Comparison of ENCODE assay signal across 11 cellular contexts in the genomic region with DNA sequence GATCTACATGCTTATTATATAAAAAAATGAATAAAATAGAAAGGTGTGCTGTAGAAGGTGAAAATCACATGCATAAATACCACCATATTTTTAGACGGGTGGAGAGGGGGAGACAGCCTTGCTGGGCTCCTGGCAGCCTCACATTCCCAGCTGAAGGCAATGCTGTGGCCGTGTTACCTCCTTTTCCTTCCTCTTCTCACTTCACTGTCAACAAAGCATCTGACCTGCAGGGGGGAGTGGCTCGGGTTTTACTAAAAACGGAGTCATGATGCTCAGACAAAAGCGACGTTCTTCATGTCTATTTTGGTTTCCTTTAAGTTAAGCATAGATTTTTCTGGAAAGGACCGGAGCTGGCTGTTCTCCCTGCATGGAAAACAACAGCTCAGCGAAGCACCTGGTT. TPM values are rescaled to one million over a fixed set of nuclear protein-coding genes. Genes with fewer than 3 reads are reported as not detected.
A peak's percentile ranks its signal among the peaks of the same experiment; 100 is the strongest.
DNase-seq lines count a peak whose midpoint lies in the region; ATAC-seq, FAIRE-seq and TF ChIP-seq lines count a peak whose summit lies in the region.
"Had no signal": no experiment of that assay in that cellular context is flagged by ENCODE, and none has a peak within 500 bp of the region (broad histone marks: within the 10 kb centered on the region; RNA-seq: fewer than 3 reads in every experiment).

No MANE protein-coding gene starts in this region.

- no peak overlapping the region for H3K4me3 ChIP-seq in HepG2 (replicated peaks in 1 of 3; ENCODE audit: insufficient read depth in 1 of 3, low read depth in 2 of 3, low read length in 3 of 3)
- no peak overlapping the region for H3K4me3 ChIP-seq in right lobe of liver
- no peak overlapping the region for H3K4me3 ChIP-seq in NB4 (ENCODE audit: low read depth, low read length)
- H3K4me3 ChIP-seq in astrocyte (ENCODE audit: insufficient read depth, low read depth, low read length) = peak overlapping the region; percentile 7
- H3K4me3 ChIP-seq: left ventricle myocardium inferior had no signal

- DNase-seq in HepG2 (ENCODE audit: low spot score) (no peak), right lobe of liver (no peak), NB4 (ENCODE audit: low read depth) (peak; percentile 40), astrocyte (ENCODE audit: low read depth) (no peak), urothelium cell line (ENCODE audit: low spot score) (no peak), activated gamma-delta T cell (lab: John Stamatoyannopoulos, UW) (no peak)
- no peak for DNase-seq in stimulated activated CD4-positive, alpha-beta T cell treated with anti-CD3 and anti-CD28 coated beads, Interleukin-4, amount 100 ng/mL, for 1 hour
- DNase-seq: cerebellar nuclear complex, left ventricle myocardium inferior, NCI-H226 had no signal

- H3K27ac Mint-ChIP-seq in astrocyte (ENCODE audit: unreplicated experiment) = no peak overlapping the region

- TF ChIP-seq CTCF in HepG2 (CRISPR knock-in tag; IDR thresholded peaks at IDR 0.05) (no peak), right lobe of liver (IDR thresholded peaks at IDR 0.05) (no peak), NB4 (IDR thresholded peaks at IDR 0.05; ENCODE audit: low read depth, low read length) (no peak), astrocyte (IDR thresholded peaks at IDR 0.05; ENCODE audit: insufficient read depth, low read depth, low read length) (no peak)

- BruUV-seq in HepG2 (replicated peaks; lab: Mats Ljungman, UMichigan) = no TSS peak

- H3K79me2 ChIP-seq in HepG2 (ENCODE audit: insufficient read depth, low read length) (no peaks in the 10 kb centered on the region), astrocyte (ENCODE audit: insufficient read depth, low read length) (no peaks in the 10 kb centered on the region)

- H3K9me3 Mint-ChIP-seq in astrocyte (ENCODE audit: unreplicated experiment) = no peaks in the 10 kb centered on the region

- no peaks in the 10 kb centered on the region for H3K36me3 Mint-ChIP-seq in astrocyte (ENCODE audit: low read depth, unreplicated experiment)

- peaks cover 0 to 11% of the 10 kb centered on the region in 2 experiments; a peak in 3 of 5 replicates for H3K27me3 ChIP-seq in HepG2 (ENCODE audit: control insufficient read depth in 1 of 2, insufficient read depth in 2 of 2, low read length in 2 of 2)
- H3K27me3 ChIP-seq in right lobe of liver = no peaks in the 10 kb centered on the region
- H3K27me3 ChIP-seq in astrocyte (ENCODE audit: insufficient read depth, low read length) = peaks cover 5% of the 10 kb centered on the region

- H3K4me2 ChIP-seq in HepG2 (ENCODE audit: low read depth, low read length) (peak overlapping the region; percentile 27; the same call in 1 of the 2 replicates), astrocyte (ENCODE audit: low read length) (peak overlapping the region; percentile 51)

- no peak overlapping the region for H3K4me3 Mint-ChIP-seq in astrocyte (ENCODE audit: unreplicated experiment)

- H3K27me3 Mint-ChIP-seq in astrocyte (ENCODE audit: low read depth, unreplicated experiment) = peaks cover 17% of the 10 kb centered on the region

- H3K27ac ChIP-seq in HepG2 (ENCODE audit: extremely low read length, insufficient read depth, low read length) = no peak overlapping the region
- no peak overlapping the region for H3K27ac ChIP-seq in right lobe of liver
- H3K27ac ChIP-seq in astrocyte (ENCODE audit: low read depth, low read length) = no peak overlapping the region
- H3K27ac ChIP-seq: left ventricle myocardium inferior had no signal

- TF ChIP-seq RAD21 in HepG2 (CRISPR knock-in tag; IDR thresholded peaks at IDR 0.05) = no peak

- H3K9me3 ChIP-seq in HepG2 (ENCODE audit: low read length) (no peaks in the 10 kb centered on the region), right lobe of liver (no peaks in the 10 kb centered on the region), astrocyte (ENCODE audit: insufficient read depth, low read depth, low read length) (no peaks in the 10 kb centered on the region)
- H3K9me3 ChIP-seq: left ventricle myocardium inferior had no signal

- POLR2A ChIA-PET in HepG2 (lab: Yijun Ruan, JAX) = no interaction called here

- FAIRE-seq in HepG2 (lab: Jason Lieb, UNC) (no peak), astrocyte (lab: Jason Lieb, UNC) (no peak), urothelium cell line (lab: Jason Lieb, UNC) (peak; percentile 62)

- H3K4me1 ChIP-seq in HepG2 (ENCODE audit: insufficient read depth, low read length) = peaks cover 21% of the 10 kb centered on the region
- no peaks in the 10 kb centered on the region for H3K4me1 ChIP-seq in right lobe of liver
- H3K4me1 ChIP-seq in astrocyte (ENCODE audit: insufficient read depth, low read length) = no peaks in the 10 kb centered on the region

- H3K36me3 ChIP-seq in HepG2 (replicated peaks in 1 of 2; ENCODE audit: control insufficient read depth in 1 of 2, insufficient read depth in 2 of 2, low read length in 2 of 2) (no peaks in the 10 kb centered on the region), right lobe of liver (no peaks in the 10 kb centered on the region), astrocyte (ENCODE audit: insufficient read depth, low read length) (no peaks in the 10 kb centered on the region)
- H3K36me3 ChIP-seq: left ventricle myocardium inferior had no signal

- H2AFZ ChIP-seq in HepG2 (ENCODE audit: low read length) = no peak overlapping the region
- H2AFZ ChIP-seq in astrocyte (ENCODE audit: low read depth, low read length) = peak overlapping the region; percentile 59

- no peaks in the 10 kb centered on the region for H3K4me1 Mint-ChIP-seq in astrocyte (ENCODE audit: low read depth, unreplicated experiment)

- peak; percentile 55 for ATAC-seq in HepG2
- ATAC-seq in right lobe of liver = no peak
- ATAC-seq in GM21786 (IDR thresholded peaks at IDR 0.05; ENCODE audit: unreplicated experiment) = no peak

- no peaks in the 10 kb centered on the region for H4K20me1 ChIP-seq in HepG2 (ENCODE audit: insufficient read depth, low read length)
- H4K20me1 ChIP-seq in astrocyte (ENCODE audit: insufficient read depth, low read length) = no peaks in the 10 kb centered on the region

- CTCF ChIA-PET in HepG2 (lab: Yijun Ruan, JAX; ENCODE audit: low intra/inter-chr PET ratio, low total read pairs) = no interaction called here

- no peak for TF ChIP-seq EP300 in HepG2 (IDR thresholded peaks at IDR 0.05; ENCODE audit: low read depth in 2 of 2, low read length in 2 of 2)
- TF ChIP-seq EP300 in HepG2 (CRISPR knock-in tag; IDR thresholded peaks at IDR 0.05; ENCODE audit: borderline replicate concordance) = no peak

- intact Hi-C loops in HepG2 (cut with micrococcal nuclease; ENCODE audit: unreplicated experiment) = no loop called here
- intact Hi-C loops in right lobe of liver (cut with DNase I) = no loop called here

- WGBS in HepG2 (ENCODE audit: low lambda C conversion rate) = 11% methylated on average over 8 of the region's 8 CpGs
- 10% methylated on average over 8 of the region's 8 CpGs for WGBS in right lobe of liver (ENCODE audit: insufficient coverage, low coverage, low lambda C conversion rate, missing lambda C conversion rate)

- no peak for TF ChIP-seq POLR2A in HepG2 (IDR thresholded peaks at IDR 0.05; ENCODE audit: insufficient read depth in 1 of 2, low read depth in 2 of 2, low read length in 2 of 2)
- TF ChIP-seq POLR2A in right lobe of liver (IDR thresholded peaks at IDR 0.05) = no peak
- TF ChIP-seq POLR2A in NB4 (IDR thresholded peaks at IDR 0.05; ENCODE audit: extremely low read depth, insufficient read length) = no peak

- no peak overlapping the region for H3K9ac ChIP-seq in HepG2 (ENCODE audit: insufficient read depth, low read depth, low read length)
- H3K9ac ChIP-seq in astrocyte (ENCODE audit: low read length) = no peak overlapping the region

- in situ Hi-C loops in HepG2 (cut with HindIII; ENCODE audit: extremely low pct_ligation_motif_present, low pct_unique_long_range_greater_than_20kb) = no loop called here

TF ChIP-seq in HepG2, 621 proteins besides CTCF, POLR2A, EP300 and RAD21 (continues in another document):
- TF ChIP-seq, protein P1, sequence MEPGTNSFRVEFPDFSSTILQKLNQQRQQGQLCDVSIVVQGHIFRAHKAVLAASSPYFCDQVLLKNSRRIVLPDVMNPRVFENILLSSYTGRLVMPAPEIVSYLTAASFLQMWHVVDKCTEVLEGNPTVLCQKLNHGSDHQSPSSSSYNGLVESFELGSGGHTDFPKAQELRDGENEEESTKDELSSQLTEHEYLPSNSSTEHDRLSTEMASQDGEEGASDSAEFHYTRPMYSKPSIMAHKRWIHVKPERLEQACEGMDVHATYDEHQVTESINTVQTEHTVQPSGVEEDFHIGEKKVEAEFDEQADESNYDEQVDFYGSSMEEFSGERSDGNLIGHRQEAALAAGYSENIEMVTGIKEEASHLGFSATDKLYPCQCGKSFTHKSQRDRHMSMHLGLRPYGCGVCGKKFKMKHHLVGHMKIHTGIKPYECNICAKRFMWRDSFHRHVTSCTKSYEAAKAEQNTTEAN (CRISPR knock-in tag; conservative IDR thresholded peaks at IDR 0.05) = no peak
- TF ChIP-seq BHLHE40 (IDR thresholded peaks at IDR 0.05; ENCODE audit: low read length) = no peak
- no peak for TF ChIP-seq HHEX (CRISPR knock-in tag; IDR thresholded peaks at IDR 0.05)
- no peak for TF ChIP-seq ZNF354B (CRISPR knock-in tag; IDR thresholded peaks at IDR 0.05)

RNA-seq across cellular contexts. Expression of gene RPTOR, which starts 5.6 kb away (rescaled TPM):
- total RNA-seq in HepG2 (2016; rRNA removed; fragmentation: Illumina TruSeq; extraction: Trizol) (25.3 TPM in 2 replicates), right lobe of liver (10 to 100 TPM; 13.1 to 24.0 (median 15.5) TPM), astrocyte (32.0 and 33.1 TPM in 2 replicates)
- total RNA-seq in HepG2 (2016; cell fraction: cytosol; rRNA removed; fragmentation: Illumina TruSeq; extraction: Trizol; ENCODE audit: low read depth) = 9.3 TPM in 2 replicates
- total RNA-seq in HepG2 (2016; cell fraction: insoluble cytoplasmic fraction; rRNA removed; fragmentation: Illumina TruSeq; extraction: Trizol) = 19.0 and 24.1 TPM in 2 replicates
- 10.7 and 12.5 TPM in 2 replicates for total RNA-seq in HepG2 (2016; cell fraction: membrane; rRNA removed; fragmentation: Illumina TruSeq; extraction: Trizol)
- total RNA-seq in HepG2 (2016; cell fraction: nucleus; rRNA removed; fragmentation: Illumina TruSeq; extraction: Trizol) = 47.4 and 53.3 TPM in 2 replicates
- 6.6 and 7.2 TPM in 2 replicates for polyA plus RNA-seq in HepG2 (2011; rRNA removed)
- polyA plus RNA-seq in HepG2 (2011; cell fraction: cytosol; rRNA removed) = 4.9 and 6.5 TPM in 2 replicates
- 40.6 and 57.3 TPM in 2 replicates for polyA plus RNA-seq in HepG2 (2011; cell fraction: nucleus; rRNA removed)
- polyA plus RNA-seq in HepG2 (2012) = 16.9 and 22.1 TPM in 2 replicates
- polyA plus RNA-seq in HepG2 (2016; cell fraction: cytosol; fragmentation: Illumina TruSeq; extraction: Trizol; ENCODE audit: low read depth) = 1.6 TPM in 2 replicates
- polyA plus RNA-seq in HepG2 (2016; cell fraction: insoluble cytoplasmic fraction; fragmentation: Illumina TruSeq; extraction: Trizol; ENCODE audit: low read depth) = 12.7 and 16.8 TPM in 2 replicates
- polyA plus RNA-seq in HepG2 (2016; cell fraction: membrane; fragmentation: Illumina TruSeq; extraction: Trizol; ENCODE audit: low read depth) = 3.3 and 3.8 TPM in 2 replicates
- polyA plus RNA-seq in HepG2 (2016; cell fraction: nucleus; fragmentation: Illumina TruSeq; extraction: Trizol; ENCODE audit: insufficient read depth, low read depth) = 36.3 and 39.1 TPM in 2 replicates
- 26.1 and 51.5 TPM in 2 replicates for polyA minus RNA-seq in HepG2 (2011; rRNA and poly(A)+ RNA removed; ENCODE audit: low replicate concordance)
- polyA minus RNA-seq in HepG2 (2011; cell fraction: cytosol; rRNA and poly(A)+ RNA removed) = 18.6 and 20.2 TPM in 2 replicates
- 62.9 and 72.9 TPM in 2 replicates for polyA minus RNA-seq in HepG2 (2011; cell fraction: nucleus; rRNA and poly(A)+ RNA removed)
